8 cellular contexts compared by ENCODE assay signal in genomic region chr10:95601116-95601719, GRCh38. TPM values are rescaled to one million over a fixed set of nuclear protein-coding genes. Genes with fewer than 3 reads are reported as not detected.
DNase-seq lines count a peak whose midpoint lies in the region; ATAC-seq and TF ChIP-seq lines count a peak whose summit lies in the region.

No MANE protein-coding gene starts in this region.

- no peak overlapping the region for H3K4me3 ChIP-seq in right lobe of liver

- intact Hi-C loops in right lobe of liver (cut with DNase I), result loop anchor here (5.0 to 10.0 kb wide), 3 partner anchors 169 to 216 kb away; no protein-coding TSS in a partner anchor

- no peak for TF ChIP-seq POLR2A in right lobe of liver (IDR thresholded peaks at IDR 0.05)

- no peaks in the 10 kb centered on the region for H3K9me3 ChIP-seq in right lobe of liver

- WGBS in right lobe of liver (ENCODE audit: insufficient coverage, low coverage, low lambda C conversion rate, missing lambda C conversion rate), result 38% methylated on average over 5 of the region's 6 CpGs

- DNase-seq in DMS153 treated with DMSO at 0.1 percent for 48 hours (lab: John Stamatoyannopoulos, UW; ENCODE audit: unreplicated experiment), result peak; percentile 87
- peak; percentile 47 for DNase-seq in NCI-H446 treated with DMSO at 0.1 percent for 48 hours (lab: John Stamatoyannopoulos, UW)
- DNase-seq in activated CD4-positive, alpha-beta T cell treated with anti-CD3 and anti-CD28 coated beads for 24 hours (ENCODE audit: low read depth in 2 of 2), result peak; percentile 21 to 36
- DNase-seq in ecto neural progenitor cell (ENCODE audit: low spot score), result peak; percentile 82
- peak; percentile 66 to 82 (median 75) for DNase-seq in right lobe of liver
- DNase-seq in stimulated activated CD4-positive, alpha-beta T cell treated with anti-CD3 and anti-CD28 coated beads, Interleukin-4, amount 100 ng/mL, for 24 hours, result peak; percentile 50

- peak; percentile 93 to 96 (median 94) for TF ChIP-seq CTCF in right lobe of liver (IDR thresholded peaks at IDR 0.05)

- H3K4me1 ChIP-seq in right lobe of liver, result no peaks in the 10 kb centered on the region

- ATAC-seq in HG02885 (IDR thresholded peaks at IDR 0.05; ENCODE audit: poor library complexity, unreplicated experiment) (peak; percentile 73), right lobe of liver (peak; percentile 99), HG02763 (IDR thresholded peaks at IDR 0.05; ENCODE audit: unreplicated experiment) (no peak)

- H3K27me3 ChIP-seq in right lobe of liver, result no peaks in the 10 kb centered on the region

- no peaks in the 10 kb centered on the region for H3K36me3 ChIP-seq in right lobe of liver

- H3K27ac ChIP-seq in right lobe of liver, result no peak overlapping the region

RNA-seq across cellular contexts. Expression of gene SORBS1, which starts 40.0 kb away (rescaled TPM):
- total RNA-seq in right lobe of liver, result 10 to 100 TPM; 56.4 to 97.9 (median 76.5) TPM

RNA-seq across cellular contexts. Expression of gene ALDH18A1, which starts 55.3 kb away (rescaled TPM):
- total RNA-seq in right lobe of liver, result 10 to 100 TPM; 28.4 to 41.2 (median 34.4) TPM

Comparison
In these comparisons a context has a peak if more than half of its experiments do, and no peak if none do; other contexts are left out.
1. DNase-seq: peak in every context shown above with its lines; median percentile 87 in DMS153 treated with DMSO at 0.1 percent for 48 hours; 82 in ecto neural progenitor cell; 75 in right lobe of liver; 50 in stimulated activated CD4-positive, alpha-beta T cell treated with anti-CD3 and anti-CD28 coated beads, Interleukin-4, amount 100 ng/mL, for 24 hours; 47 in NCI-H446 treated with DMSO at 0.1 percent for 48 hours; 28 in activated CD4-positive, alpha-beta T cell treated with anti-CD3 and anti-CD28 coated beads for 24 hours.